28 cellular contexts compared by ENCODE assay signal in genomic region chr18:74715306-74715705, GRCh38.
DNase-seq lines count a peak whose midpoint lies in the region; ATAC-seq lines count a peak whose summit lies in the region.
"Had no signal": no experiment of that assay in that cellular context is flagged by ENCODE, and none has a peak within 500 bp of the region (broad histone marks: within the 10 kb centered on the region; RNA-seq: fewer than 3 reads in every experiment).

No MANE protein-coding gene starts in this region.

- H2AFZ ChIP-seq in neuronal stem cell (ENCODE audit: low read length): peak overlapping the region; percentile 8
- H2AFZ ChIP-seq: GM23248, hepatocyte had no signal

- H3K36me3 ChIP-seq in neuronal stem cell (replicated peaks in 1 of 2; ENCODE audit: control insufficient read depth in 2 of 2, insufficient read depth in 2 of 2, low read length in 2 of 2): no peaks in the 10 kb centered on the region
- H3K36me3 ChIP-seq: esophagus squamous epithelium, stomach, tibial artery, vagina had no signal

- intact Hi-C loops in head of caudate nucleus (cut with DNase I): no loop called here

- H3K9ac ChIP-seq in neuronal stem cell (ENCODE audit: low read depth, low read length, poor library complexity): no peak overlapping the region
- H3K9ac ChIP-seq: GM23248 had no signal

- no peak overlapping the region for H3K4me2 ChIP-seq in neuronal stem cell (ENCODE audit: insufficient read depth, low read length, poor library complexity, severe bottlenecking)
- H3K4me2 ChIP-seq: A549 had no signal

- peaks cover 11% of the 10 kb centered on the region for H3K36me3 Mint-ChIP-seq in activated T-helper 17 cell treated with anti-CD3 and anti-CD28 coated beads, Interleukin-2, amount 50 U/mL, for 72 hours (ENCODE audit: low read depth)
- peaks cover 0 to 5% (median 0%) of the 10 kb centered on the region in 3 donors for H3K36me3 Mint-ChIP-seq in immature natural killer cell

- DNase-seq in COR-L47 (lab: John Stamatoyannopoulos, UW) (peak; percentile 51), head of caudate nucleus (peak; percentile 33 to 85 (median 64)), neuronal stem cell (ENCODE audit: low spot score) (no peak), activated T-cell treated with anti-CD3 and anti-CD28 coated beads for 4 hours (no peak), immature natural killer cell (no peak), NAMALWA (ENCODE audit: low spot score) (no peak)
- DNase-seq: activated CD4-positive, alpha-beta T cell treated with anti-CD3 and anti-CD28 coated beads, Interleukin-2, amount 10 ng/mL, durations not matched to agents 24 days and 14 days; activated CD8-positive, alpha-beta memory T cell treated with anti-CD3 and anti-CD28 coated beads for 24 hours; activated naive CD8-positive, alpha-beta T cell treated with anti-CD3 and anti-CD28 coated beads, Interleukin-2, amount 50 U/mL, for 24 hours; activated T-cell treated with anti-CD3 and anti-CD28 coated beads, Interleukin-2, amount 50 U/mL, for 24 hours; CD4-positive, alpha-beta T cell; central memory CD4-positive, alpha-beta T cell; esophagus squamous epithelium; foreskin keratinocyte; GM23248; left colon; NCI-H1092 treated with DMSO at 0.1 percent for 48 hours; NCI-H1930; NCI-H345; stimulated activated CD4-positive, alpha-beta T cell treated with anti-CD3 and anti-CD28 coated beads, Interleukin-2, amount 100 ng/mL, for 48 hours; stomach; tibial artery had no signal

- no peak overlapping the region for H3K4ac ChIP-seq in neuronal stem cell (ENCODE audit: low read length)

- H3K79me1 ChIP-seq in neuronal stem cell (ENCODE audit: low read depth, low read length): peaks cover 4% of the 10 kb centered on the region

- H3K4me1 Mint-ChIP-seq in activated T-helper 17 cell treated with anti-CD3 and anti-CD28 coated beads, Interleukin-2, amount 50 U/mL, for 72 hours: peaks cover 11% of the 10 kb centered on the region
- H3K4me1 Mint-ChIP-seq in immature natural killer cell: peaks cover 2 to 8% of the 10 kb centered on the region in 2 donors
- H3K4me1 Mint-ChIP-seq: activated CD4-positive, alpha-beta T cell treated with anti-CD3 and anti-CD28 coated beads, Interleukin-2, amount 10 ng/mL, durations not matched to agents 24 days and 14 days; activated naive CD8-positive, alpha-beta T cell treated with anti-CD3 and anti-CD28 coated beads, Interleukin-2, amount 50 U/mL, for 24 hours had no signal

- H4K91ac ChIP-seq in neuronal stem cell (ENCODE audit: low read depth, low read length, poor library complexity): no peak overlapping the region

- peak overlapping the region; percentile 17 for H3K27ac Mint-ChIP-seq in activated T-helper 17 cell treated with anti-CD3 and anti-CD28 coated beads, Interleukin-2, amount 50 U/mL, for 72 hours
- no peak overlapping the region for H3K27ac Mint-ChIP-seq in immature natural killer cell
- H3K27ac Mint-ChIP-seq: activated CD4-positive, alpha-beta T cell treated with anti-CD3 and anti-CD28 coated beads, Interleukin-2, amount 10 ng/mL, durations not matched to agents 24 days and 14 days; activated naive CD8-positive, alpha-beta T cell treated with anti-CD3 and anti-CD28 coated beads, Interleukin-2, amount 50 U/mL, for 24 hours; activated T-cell treated with anti-CD3 and anti-CD28 coated beads, Interleukin-2, amount 50 U/mL, for 24 hours; CD4-positive, alpha-beta T cell had no signal

- ATAC-seq in activated T-helper 17 cell treated with anti-CD3 and anti-CD28 coated beads, Interleukin-2, amount 50 U/mL, for 72 hours (replicated peaks): no peak
- no peak for ATAC-seq in GM21515 (IDR thresholded peaks at IDR 0.05; ENCODE audit: unreplicated experiment)
- ATAC-seq: A549; activated naive CD8-positive, alpha-beta T cell treated with anti-CD3 and anti-CD28 coated beads, Interleukin-2, amount 50 U/mL, for 24 hours; foreskin keratinocyte; left colon; sciatic nerve had no signal

- no peaks in the 10 kb centered on the region for H3K27me3 ChIP-seq in neuronal stem cell (ENCODE audit: control insufficient read depth in 3 of 3, insufficient read depth in 3 of 3, low read depth in 1 of 3, low read length in 3 of 3)
- H3K27me3 ChIP-seq: esophagus squamous epithelium, foreskin keratinocyte, hepatocyte, stomach, tibial artery, vagina had no signal

- H4K8ac ChIP-seq in neuronal stem cell (ENCODE audit: low read depth, low read length): no peak overlapping the region

- no peak overlapping the region for H3K18ac ChIP-seq in neuronal stem cell (ENCODE audit: low read length)

- H3K23ac ChIP-seq in neuronal stem cell (ENCODE audit: low read depth, low read length, poor library complexity): no peak overlapping the region

- WGBS in neuronal stem cell (ENCODE audit: extremely low coverage in 2 of 2, insufficient read length in 2 of 2, insufficient replicate concordance in 1 of 2), 2 donors: no CpG with 5 or more reads among the region's 7 CpGs

- no peak overlapping the region for H2BK12ac ChIP-seq in neuronal stem cell (ENCODE audit: low read length)

- no peaks in the 10 kb centered on the region for H3K9me3 Mint-ChIP-seq in activated T-helper 17 cell treated with anti-CD3 and anti-CD28 coated beads, Interleukin-2, amount 50 U/mL, for 72 hours
- H3K9me3 Mint-ChIP-seq in immature natural killer cell: peaks cover 0 to 2% (median 0%) of the 10 kb centered on the region in 6 donors
- H3K9me3 Mint-ChIP-seq: activated CD4-positive, alpha-beta T cell treated with anti-CD3 and anti-CD28 coated beads, Interleukin-2, amount 10 ng/mL, durations not matched to agents 24 days and 14 days had no signal

- H3K4me3 ChIP-seq in neuronal stem cell (ENCODE audit: low read length in 2 of 2): no peak overlapping the region
- H3K4me3 ChIP-seq: A549, esophagus squamous epithelium, GM23248, hepatocyte, stomach, tibial artery, vagina had no signal

- no peak overlapping the region for H3K27ac ChIP-seq in neuronal stem cell (replicated peaks; ENCODE audit: low read length)
- H3K27ac ChIP-seq: A549, esophagus squamous epithelium, foreskin keratinocyte, GM23248, stomach, tibial artery, vagina had no signal

- no peak overlapping the region for H3K4me3 Mint-ChIP-seq in activated T-helper 17 cell treated with anti-CD3 and anti-CD28 coated beads, Interleukin-2, amount 50 U/mL, for 72 hours
- no peak overlapping the region for H3K4me3 Mint-ChIP-seq in immature natural killer cell
- H3K4me3 Mint-ChIP-seq: activated CD4-positive, alpha-beta T cell treated with anti-CD3 and anti-CD28 coated beads, Interleukin-2, amount 10 ng/mL, durations not matched to agents 24 days and 14 days; activated naive CD8-positive, alpha-beta T cell treated with anti-CD3 and anti-CD28 coated beads, Interleukin-2, amount 50 U/mL, for 24 hours; activated T-cell treated with anti-CD3 and anti-CD28 coated beads, Interleukin-2, amount 50 U/mL, for 24 hours; CD4-positive, alpha-beta T cell had no signal

- no peaks in the 10 kb centered on the region for H3K27me3 Mint-ChIP-seq in activated T-helper 17 cell treated with anti-CD3 and anti-CD28 coated beads, Interleukin-2, amount 50 U/mL, for 72 hours
- H3K27me3 Mint-ChIP-seq in immature natural killer cell (ENCODE audit: low read depth in 3 of 3): no peaks in the 10 kb centered on the region
- H3K27me3 Mint-ChIP-seq: activated CD4-positive, alpha-beta T cell treated with anti-CD3 and anti-CD28 coated beads, Interleukin-2, amount 10 ng/mL, durations not matched to agents 24 days and 14 days; activated naive CD8-positive, alpha-beta T cell treated with anti-CD3 and anti-CD28 coated beads, Interleukin-2, amount 50 U/mL, for 24 hours; activated T-cell treated with anti-CD3 and anti-CD28 coated beads, Interleukin-2, amount 50 U/mL, for 24 hours; CD4-positive, alpha-beta T cell had no signal

- no peak overlapping the region for H2BK15ac ChIP-seq in neuronal stem cell (ENCODE audit: low read length)

- no peak overlapping the region for H2BK5ac ChIP-seq in neuronal stem cell (ENCODE audit: low read length)

- H3K4me1 ChIP-seq in neuronal stem cell (ENCODE audit: control insufficient read depth in 2 of 2, insufficient read depth in 1 of 2, low read depth in 1 of 2, low read length in 2 of 2): peaks cover 0 to 4% of the 10 kb centered on the region in 2 donors
- H3K4me1 ChIP-seq: A549, esophagus squamous epithelium, foreskin keratinocyte, stomach, tibial artery, vagina had no signal

- H2BK120ac ChIP-seq in neuronal stem cell (ENCODE audit: low read depth, low read length): no peak overlapping the region

- peaks cover 0 to 4% of the 10 kb centered on the region in 2 donors for H3K9me3 ChIP-seq in neuronal stem cell (replicated peaks in 1 of 2; ENCODE audit: control insufficient read depth in 2 of 2, insufficient read depth in 1 of 2, low read depth in 1 of 2, low read length in 2 of 2)
- H3K9me3 ChIP-seq: A549, esophagus squamous epithelium, stomach, tibial artery, vagina had no signal

- H2AK5ac ChIP-seq in neuronal stem cell (ENCODE audit: low read depth, low read length): no peak overlapping the region

- no peak overlapping the region for H3K14ac ChIP-seq in neuronal stem cell (ENCODE audit: low read length)

Comparison
In these comparisons a context has a peak if more than half of its experiments do, and no peak if none do; other contexts are left out.
1. DNase-seq: peak in COR-L47 (single experiment) and head of caudate nucleus (42 of 42); none in neuronal stem cell (single experiment), activated T-cell treated with anti-CD3 and anti-CD28 coated beads for 4 hours (single experiment), immature natural killer cell (0 of 3) and NAMALWA (single experiment).